Comparison of ENCODE assay signal across 11 cellular contexts in genomic region chr19:16161848-16162247, GRCh38. TPM values are rescaled to one million over a fixed set of nuclear protein-coding genes. Genes with fewer than 3 reads are reported as not detected.
A peak's percentile ranks its signal among the peaks of the same experiment; 100 is the strongest.
DNase-seq lines count a peak whose midpoint lies in the region; ATAC-seq and TF ChIP-seq lines count a peak whose summit lies in the region.
"Had no signal": no experiment of that assay in that cellular context is flagged by ENCODE, and none has a peak within 500 bp of the region (broad histone marks: within the 10 kb centered on the region; RNA-seq: fewer than 3 reads in every experiment).

No MANE protein-coding gene starts in this region.

- no peak overlapping the region for H3K4ac ChIP-seq in IMR-90 (ENCODE audit: low read depth, low read length)

- no peak overlapping the region for H4K8ac ChIP-seq in IMR-90 (ENCODE audit: low read depth in 2 of 2, low read length in 2 of 2)

- in situ Hi-C loops in IMR-90 (cut with MboI; ENCODE audit: low sequenced_read_pairs) = no loop called here
- in situ Hi-C loops in astrocyte of the spinal cord (cut with HindIII; ENCODE audit: low sequenced_read_pairs) = no loop called here

- CTCF ChIA-PET in IMR-90 (lab: Yijun Ruan, JAX) = no interaction called here

- POLR2A ChIA-PET in IMR-90 (lab: Charles Lee; ENCODE audit: unreplicated experiment) = no interaction called here

- no peaks in the 10 kb centered on the region for H3K79me1 ChIP-seq in IMR-90 (ENCODE audit: low read depth in 1 of 2, low read length in 2 of 2)

- dilution Hi-C loops in IMR-90 (cut with HindIII; ENCODE audit: low sequenced_read_pairs, unreplicated experiment) = no loop called here

- TF ChIP-seq POLR2A in IMR-90 (IDR thresholded peaks at IDR 0.05; ENCODE audit: low read depth, low read length) = no peak

- H4K5ac ChIP-seq in IMR-90 (ENCODE audit: low read depth, low read length) = no peak overlapping the region

- no peak overlapping the region for H3K4me3 ChIP-seq in IMR-90 (ENCODE audit: insufficient read depth, low read depth, low read length)
- no peak overlapping the region for H3K4me3 ChIP-seq in astrocyte of the spinal cord (ENCODE audit: low read depth, low read length)
- H3K4me3 ChIP-seq in right atrium auricular region = no peak overlapping the region
- H3K4me3 ChIP-seq: lung, SK-N-MC had no signal

- no peaks in the 10 kb centered on the region for H4K20me1 ChIP-seq in IMR-90 (ENCODE audit: insufficient read depth, low read length)

- ATAC-seq in IMR-90 (ENCODE audit: low read depth) = peak; percentile 65
- ATAC-seq in sciatic nerve = no peak
- no peak for ATAC-seq in HG03460 (IDR thresholded peaks at IDR 0.05; ENCODE audit: unreplicated experiment)

- H2AFZ ChIP-seq in IMR-90 (replicated peaks; ENCODE audit: low read length, poor library complexity) = no peak overlapping the region

- WGBS in IMR-90 (ENCODE audit: extremely low coverage in 2 of 2, insufficient read length in 1 of 2), 2 experiments = 0% methylated on average over 1 of the region's 3 CpGs; no CpG with 5 or more reads in 1 of the 2 experiments

- H3K27ac ChIP-seq in IMR-90 (ENCODE audit: insufficient read depth, low read length) (no peak overlapping the region), right atrium auricular region (no peak overlapping the region)
- H3K27ac ChIP-seq: SK-N-MC had no signal

- H2AK5ac ChIP-seq in IMR-90 (ENCODE audit: low read depth, low read length) = 0 out of 2 replicates have a peak overlapping the region, but pooled peaks have one; percentile 56

- H3K27me3 ChIP-seq in IMR-90 (ENCODE audit: control insufficient read depth, insufficient read depth, low read length) = no peaks in the 10 kb centered on the region
- no peaks in the 10 kb centered on the region for H3K27me3 ChIP-seq in right atrium auricular region

- peaks cover 8% of the 10 kb centered on the region for H3K9me1 ChIP-seq in IMR-90 (ENCODE audit: insufficient read depth, low read length)

- no peaks in the 10 kb centered on the region for H3K9me3 Mint-ChIP-seq in activated CD4-positive, alpha-beta T cell treated with anti-CD3 and anti-CD28 coated beads, Interleukin-2, amount 10 ng/mL, durations not matched to agents 24 days and 14 days

- no peak overlapping the region for H3K14ac ChIP-seq in IMR-90 (replicated peaks; ENCODE audit: low read depth, low read length)

- H3K9ac ChIP-seq in IMR-90 (ENCODE audit: low read depth, low read length) = no peak overlapping the region

- no peaks in the 10 kb centered on the region for H3K36me3 ChIP-seq in IMR-90 (ENCODE audit: control insufficient read depth, insufficient read depth, low read length)
- no peaks in the 10 kb centered on the region for H3K36me3 ChIP-seq in right atrium auricular region

- no peak overlapping the region for H2BK120ac ChIP-seq in IMR-90 (ENCODE audit: low read depth, low read length)

- H2BK20ac ChIP-seq in IMR-90 (ENCODE audit: low read depth, low read length) = no peak overlapping the region

- H3K23ac ChIP-seq in IMR-90 (ENCODE audit: low read depth, low read length) = no peak overlapping the region

- no peak overlapping the region for H3K18ac ChIP-seq in IMR-90 (ENCODE audit: low read depth, low read length)

- H2BK5ac ChIP-seq in IMR-90 (ENCODE audit: low read depth, low read length, poor library complexity, severe bottlenecking) = no peak overlapping the region

- no peak overlapping the region for H3K56ac ChIP-seq in IMR-90 (ENCODE audit: extremely low read depth, insufficient read depth, low read length)

- no peaks in the 10 kb centered on the region for H3K27me3 Mint-ChIP-seq in activated CD4-positive, alpha-beta T cell treated with anti-CD3 and anti-CD28 coated beads, Interleukin-2, amount 10 ng/mL, durations not matched to agents 24 days and 14 days

- no peak overlapping the region for H2BK15ac ChIP-seq in IMR-90 (ENCODE audit: low read depth, low read length)

- H2AK9ac ChIP-seq in IMR-90 (replicated peaks; ENCODE audit: low read depth, low read length, poor library complexity) = no peak overlapping the region

- BruUV-seq in IMR-90 (replicated peaks; lab: Mats Ljungman, UMichigan) = no TSS peak

- TF ChIP-seq CTCF in IMR-90 (conservative IDR thresholded peaks at IDR 0.05; ENCODE audit: low read depth, low read length) (no peak), astrocyte of the spinal cord (IDR thresholded peaks at IDR 0.05; ENCODE audit: low read depth, low read length) (no peak), right atrium auricular region (IDR thresholded peaks at IDR 0.05) (no peak)

- no peak for DNase-seq in activated CD4-positive, alpha-beta T cell treated with anti-CD3 and anti-CD28 coated beads, Interleukin-2, amount 10 ng/mL, durations not matched to agents 24 days and 14 days
- no peak for DNase-seq in activated CD4-positive, alpha-beta T cell treated with anti-CD3 and anti-CD28 coated beads, Interleukin-2, amount 50 U/mL, for 1 hour
- DNase-seq in IMR-90 = peak; percentile 85
- DNase-seq in astrocyte of the spinal cord (ENCODE audit: low read depth, low spot score) = peak; percentile 83
- DNase-seq in middle frontal gyrus (ENCODE audit: extremely low spot score, low spot score) = peak; percentile 17
- DNase-seq in right atrium auricular region (ENCODE audit: low spot score) = no peak
- no peak for DNase-seq in sciatic nerve (ENCODE audit: low spot score)

- peaks cover 17% of the 10 kb centered on the region for H3K4me1 Mint-ChIP-seq in activated CD4-positive, alpha-beta T cell treated with anti-CD3 and anti-CD28 coated beads, Interleukin-2, amount 10 ng/mL, durations not matched to agents 24 days and 14 days

- H3K4me1 ChIP-seq in IMR-90 (ENCODE audit: control insufficient read depth, insufficient read depth, low read length) (peaks cover 8% of the 10 kb centered on the region), right atrium auricular region (no peaks in the 10 kb centered on the region)

- no peak for TF ChIP-seq RAD21 in IMR-90 (IDR thresholded peaks at IDR 0.05; ENCODE audit: low read length)

- no peak overlapping the region for H3K4me2 ChIP-seq in IMR-90 (ENCODE audit: low read depth, low read length)

- no peak overlapping the region for H3K4me3 Mint-ChIP-seq in activated CD4-positive, alpha-beta T cell treated with anti-CD3 and anti-CD28 coated beads, Interleukin-2, amount 10 ng/mL, durations not matched to agents 24 days and 14 days

- intact Hi-C loops in activated CD4-positive, alpha-beta T cell treated with anti-CD3 and anti-CD28 coated beads, Interleukin-2, amount 10 ng/mL, durations not matched to agents 24 days and 14 days (cut with micrococcal nuclease) = loop anchor here (1.0 to 2.0 kb wide), 5 partner anchors 19 to 83 kb away; partner anchors contain the start of genes FAM32A, HSH2D and RAB8A
- intact Hi-C loops in IMR-90 (cut with micrococcal nuclease) = no loop called here
- intact Hi-C loops in sciatic nerve (cut with DNase I) = no loop called here

- H3K27ac Mint-ChIP-seq in activated CD4-positive, alpha-beta T cell treated with anti-CD3 and anti-CD28 coated beads, Interleukin-2, amount 10 ng/mL, durations not matched to agents 24 days and 14 days = peak overlapping the region; percentile 66

- H3K36me3 Mint-ChIP-seq in activated CD4-positive, alpha-beta T cell treated with anti-CD3 and anti-CD28 coated beads, Interleukin-2, amount 10 ng/mL, durations not matched to agents 24 days and 14 days (ENCODE audit: low read depth) = peaks cover 16% of the 10 kb centered on the region

- H3K9me3 ChIP-seq in IMR-90 (ENCODE audit: control insufficient read depth, insufficient read depth, low read length) (no peaks in the 10 kb centered on the region), right atrium auricular region (no peaks in the 10 kb centered on the region)

- no peak overlapping the region for H4K91ac ChIP-seq in IMR-90 (ENCODE audit: insufficient read depth, low read depth, low read length)

RNA-seq across cellular contexts. Expression of gene CIB3, which starts 11.5 kb away (rescaled TPM):
- not detected in 2 replicates for total RNA-seq in activated CD4-positive, alpha-beta T cell treated with anti-CD3 and anti-CD28 coated beads, Interleukin-2, amount 10 ng/mL, durations not matched to agents 24 days and 14 days
- total RNA-seq in IMR-90 (2012; rRNA removed) (not detected in 2 replicates), right atrium auricular region (not detected), sciatic nerve (not detected)
- polyA plus RNA-seq in IMR-90 (2012; rRNA removed) = not detected in 2 replicates
- not detected in 2 replicates for polyA plus RNA-seq in IMR-90 (2012; cell fraction: cytosol; rRNA removed)
- polyA plus RNA-seq in IMR-90 (2012; cell fraction: nucleus; rRNA removed; ENCODE audit: low replicate concordance) = not detected in 2 replicates
- total RNA-seq: epithelial cell of proximal tubule, lung had no signal

RNA-seq across cellular contexts. Expression of gene HSH2D, which starts 18.4 kb away (rescaled TPM):
- total RNA-seq in activated CD4-positive, alpha-beta T cell treated with anti-CD3 and anti-CD28 coated beads, Interleukin-2, amount 10 ng/mL, durations not matched to agents 24 days and 14 days = 22.7 and 23.1 TPM in 2 replicates
- total RNA-seq in IMR-90 (2012; rRNA removed) (not detected in 2 replicates), right atrium auricular region (1 to 10 TPM in 1 of 2 donors, not detected in 1; 1.1 TPM), sciatic nerve (1.2 TPM)
- polyA plus RNA-seq in IMR-90 (2012; rRNA removed) = not detected in 2 replicates
- not detected in 2 replicates for polyA plus RNA-seq in IMR-90 (2012; cell fraction: cytosol; rRNA removed)
- polyA plus RNA-seq in IMR-90 (2012; cell fraction: nucleus; rRNA removed; ENCODE audit: low replicate concordance) = not detected in 2 replicates

RNA-seq across cellular contexts. Expression of gene FAM32A, which starts 23.4 kb away (rescaled TPM):
- 59.2 and 65.2 TPM in 2 replicates for total RNA-seq in activated CD4-positive, alpha-beta T cell treated with anti-CD3 and anti-CD28 coated beads, Interleukin-2, amount 10 ng/mL, durations not matched to agents 24 days and 14 days
- total RNA-seq in IMR-90 (2012; rRNA removed) = 99.2 and 99.5 TPM in 2 replicates
- polyA plus RNA-seq in IMR-90 (2012; rRNA removed) = 127 and 130 TPM in 2 replicates
- polyA plus RNA-seq in IMR-90 (2012; cell fraction: cytosol; rRNA removed) = 90.2 and 102 TPM in 2 replicates
- 46.1 and 82.1 TPM in 2 replicates for polyA plus RNA-seq in IMR-90 (2012; cell fraction: nucleus; rRNA removed; ENCODE audit: low replicate concordance)
- total RNA-seq in right atrium auricular region = 10 to 100 TPM; 56.8 to 61.7 TPM
- 44.8 TPM for total RNA-seq in sciatic nerve

RNA-seq across cellular contexts. Expression of gene AP1M1, which starts 35.9 kb away (rescaled TPM):
- total RNA-seq in activated CD4-positive, alpha-beta T cell treated with anti-CD3 and anti-CD28 coated beads, Interleukin-2, amount 10 ng/mL, durations not matched to agents 24 days and 14 days = 107 and 111 TPM in 2 replicates
- total RNA-seq in IMR-90 (2012; rRNA removed) = 85.1 and 85.8 TPM in 2 replicates
- 97.4 and 99.1 TPM in 2 replicates for polyA plus RNA-seq in IMR-90 (2012; rRNA removed)
- 70.2 and 144 TPM in 2 replicates for polyA plus RNA-seq in IMR-90 (2012; cell fraction: cytosol; rRNA removed)
- polyA plus RNA-seq in IMR-90 (2012; cell fraction: nucleus; rRNA removed; ENCODE audit: low replicate concordance) = 123 and 181 TPM in 2 replicates
- total RNA-seq in right atrium auricular region = 10 to 100 TPM; 54.8 to 70.2 TPM
- 76.8 TPM for total RNA-seq in sciatic nerve

RNA-seq across cellular contexts. Expression of gene RAB8A, which starts 50.2 kb away (rescaled TPM):
- 227 and 247 TPM in 2 replicates for total RNA-seq in activated CD4-positive, alpha-beta T cell treated with anti-CD3 and anti-CD28 coated beads, Interleukin-2, amount 10 ng/mL, durations not matched to agents 24 days and 14 days
- 135 and 158 TPM in 2 replicates for total RNA-seq in IMR-90 (2012; rRNA removed)
- 61.8 and 64.5 TPM in 2 replicates for polyA plus RNA-seq in IMR-90 (2012; rRNA removed)
- polyA plus RNA-seq in IMR-90 (2012; cell fraction: cytosol; rRNA removed) = 33.9 and 47.1 TPM in 2 replicates
- 24.8 and 40.7 TPM in 2 replicates for polyA plus RNA-seq in IMR-90 (2012; cell fraction: nucleus; rRNA removed; ENCODE audit: low replicate concordance)
- total RNA-seq in right atrium auricular region = 10 to 100 TPM; 14.2 to 29.9 TPM
- total RNA-seq in sciatic nerve = 49.6 TPM

Comparison
In these comparisons a context has a peak if more than half of its experiments do, and no peak if none do; other contexts are left out.
1. DNase-seq: peak in IMR-90 (single experiment), astrocyte of the spinal cord (single experiment) and middle frontal gyrus (single experiment); none in activated CD4-positive, alpha-beta T cell treated with anti-CD3 and anti-CD28 coated beads, Interleukin-2, amount 10 ng/mL, durations not matched to agents 24 days and 14 days (single experiment), activated CD4-positive, alpha-beta T cell treated with anti-CD3 and anti-CD28 coated beads, Interleukin-2, amount 50 U/mL, for 1 hour (single experiment), right atrium auricular region (single experiment) and sciatic nerve (single experiment).
2. RNA of gene HSH2D, which starts 18.4 kb away (total RNA-seq): 22.7 to 23.1 TPM in activated CD4-positive, alpha-beta T cell treated with anti-CD3 and anti-CD28 coated beads, Interleukin-2, amount 10 ng/mL, durations not matched to agents 24 days and 14 days; 1.2 TPM in sciatic nerve (single experiment), 1.1 TPM in right atrium auricular region and not detected in IMR-90; every median in the first group is over 10 times any median in the second.